In genomic region chr22:21963790-21964211, GRCh38 we compare ENCODE assay signal across 19 cellular contexts. TPM values are rescaled to one million over a fixed set of nuclear protein-coding genes. Genes with fewer than 3 reads are reported as not detected.
DNase-seq lines count a peak whose midpoint lies in the region; ATAC-seq and TF ChIP-seq lines count a peak whose summit lies in the region.
"Had no signal": no experiment of that assay in that cellular context is flagged by ENCODE, and none has a peak within 500 bp of the region (broad histone marks: within the 10 kb centered on the region; RNA-seq: fewer than 3 reads in every experiment).

No MANE protein-coding gene starts in this region.

- H3K9ac ChIP-seq in endodermal cell (ENCODE audit: extremely low read depth, low read length, poor library complexity, severe bottlenecking): no peak overlapping the region
- H3K9ac ChIP-seq: BLaER1 had no signal

- TF ChIP-seq POLR2A in adrenal gland (IDR thresholded peaks at IDR 0.05): no peak

- H3K9me3 ChIP-seq in adrenal gland (replicated peaks in 1 of 3) (no peaks in the 10 kb centered on the region), endodermal cell (ENCODE audit: control insufficient read depth, low read length) (no peaks in the 10 kb centered on the region), osteoblast (ENCODE audit: low read depth, low read length) (no peaks in the 10 kb centered on the region)
- H3K9me3 ChIP-seq: BLaER1, Caco-2, HAP-1 had no signal

- H3K27me3 Mint-ChIP-seq in endodermal cell (ENCODE audit: insufficient read depth): no peaks in the 10 kb centered on the region
- H3K27me3 Mint-ChIP-seq: B cell; CD4-positive, CD25-positive, alpha-beta regulatory T cell had no signal

- H3K36me3 ChIP-seq in adrenal gland (replicated peaks in 1 of 2) (peaks cover 0 to 66% of the 10 kb centered on the region in 2 donors), endodermal cell (ENCODE audit: control insufficient read depth, insufficient read depth, low read length) (peaks cover 77% of the 10 kb centered on the region), osteoblast (ENCODE audit: insufficient read depth, low read length) (peaks cover 91% of the 10 kb centered on the region)

- H4K20me1 ChIP-seq in osteoblast (ENCODE audit: insufficient read depth, low read length): peaks cover 3% of the 10 kb centered on the region

- 78 to 88% (median 83%) methylated on average over 8 to 19 of the region's 19 CpGs for WGBS in adrenal gland, 4 donors
- WGBS in endodermal cell (ENCODE audit: insufficient coverage in 1 of 2, insufficient read length in 1 of 2), 2 experiments: 95 to 96% methylated on average over 14 to 19 of the region's 19 CpGs

- DNase-seq in adrenal gland (peak in 5 of 7 donors; percentile 56 to 74 (median 71)), endodermal cell (peak; percentile 38), osteoblast (ENCODE audit: insufficient read length, low spot score, missing footprints) (peak; percentile 60), NCI-H1436 (lab: John Stamatoyannopoulos, UW) (no peak), NCI-H2081 (lab: John Stamatoyannopoulos, UW) (no peak)
- DNase-seq: Caco-2; CD4-positive, CD25-positive, alpha-beta regulatory T cell; CD8-positive, alpha-beta T cell; DMS153; DND-41; GOT3; HFFc6 had no signal

- no peak overlapping the region for H3K4me2 ChIP-seq in osteoblast (ENCODE audit: insufficient read depth, low read length)
- H3K4me2 ChIP-seq: BLaER1 had no signal

- no peak overlapping the region for H2AFZ ChIP-seq in osteoblast (ENCODE audit: low read length)

- intact Hi-C loops in adrenal gland (cut with DNase I): no loop called here

- no peak for ATAC-seq in HG03354 (IDR thresholded peaks at IDR 0.05; ENCODE audit: poor library complexity, severe bottlenecking, unreplicated experiment)
- ATAC-seq: CD8-positive, alpha-beta T cell; GM12878 had no signal

- peaks cover 76% of the 10 kb centered on the region for H3K36me3 Mint-ChIP-seq in endodermal cell (ENCODE audit: low read depth)

- H3K27me3 ChIP-seq in adrenal gland (no peaks in the 10 kb centered on the region), endodermal cell (ENCODE audit: control insufficient read depth, insufficient read depth, low read length, poor library complexity, severe bottlenecking) (no peaks in the 10 kb centered on the region), osteoblast (ENCODE audit: insufficient read depth, low read length) (no peaks in the 10 kb centered on the region)
- H3K27me3 ChIP-seq: BLaER1 had no signal

- H3K4me1 ChIP-seq in adrenal gland (replicated peaks in 1 of 2): peaks cover 19 to 21% of the 10 kb centered on the region in 2 donors
- H3K4me1 ChIP-seq in endodermal cell (ENCODE audit: control insufficient read depth, insufficient read depth, low read length): no peaks in the 10 kb centered on the region
- peaks cover 3% of the 10 kb centered on the region for H3K4me1 ChIP-seq in osteoblast (ENCODE audit: insufficient read depth, low read length)
- H3K4me1 ChIP-seq: BLaER1, Caco-2, HAP-1 had no signal

- H3K4me1 Mint-ChIP-seq in endodermal cell: no peaks in the 10 kb centered on the region
- H3K4me1 Mint-ChIP-seq: B cell; CD4-positive, CD25-positive, alpha-beta regulatory T cell had no signal

- peaks cover 3% of the 10 kb centered on the region for H3K9me3 Mint-ChIP-seq in endodermal cell
- H3K9me3 Mint-ChIP-seq: CD4-positive, CD25-positive, alpha-beta regulatory T cell; CD8-positive, alpha-beta T cell; HFFc6 had no signal

- TF ChIP-seq CTCF in adrenal gland (IDR thresholded peaks at IDR 0.05) (no peak), endodermal cell (conservative IDR thresholded peaks at IDR 0.05) (no peak), osteoblast (IDR thresholded peaks at IDR 0.05; ENCODE audit: extremely low read depth, low read depth, low read length) (no peak)

- H3K79me2 ChIP-seq in osteoblast (ENCODE audit: insufficient read depth, low read length): no peaks in the 10 kb centered on the region

- no peak overlapping the region for H3K27ac Mint-ChIP-seq in endodermal cell
- H3K27ac Mint-ChIP-seq: B cell; CD4-positive, CD25-positive, alpha-beta regulatory T cell; CD8-positive, alpha-beta T cell; HFFc6 had no signal

- no peak overlapping the region for H3K4me3 ChIP-seq in adrenal gland
- no peak overlapping the region for H3K4me3 ChIP-seq in endodermal cell (ENCODE audit: low read length)
- no peak overlapping the region for H3K4me3 ChIP-seq in osteoblast (ENCODE audit: insufficient read depth, low read length)
- H3K4me3 ChIP-seq: BLaER1, GM12878, HAP-1 had no signal

- H3K27ac ChIP-seq in adrenal gland (no peak overlapping the region), endodermal cell (ENCODE audit: low read depth, low read length) (no peak overlapping the region), osteoblast (ENCODE audit: low read depth, low read length) (no peak overlapping the region)
- H3K27ac ChIP-seq: 22Rv1, BLaER1, C4-2B had no signal

- H3K4me3 Mint-ChIP-seq in endodermal cell: no peak overlapping the region
- H3K4me3 Mint-ChIP-seq: B cell; CD8-positive, alpha-beta T cell; HFFc6 had no signal

RNA-seq across cellular contexts. Expression of gene PPM1F, which starts 11.2 kb away (rescaled TPM):
- total RNA-seq in adrenal gland: 10 to 100 TPM; 38.8 to 60.6 (median 45.5) TPM
- 10 to 100 TPM in 2 of 3 donors, 1 to 10 TPM in 1; 9.9 to 29.2 (median 20.1) TPM for polyA plus RNA-seq in adrenal gland
- 10 to 100 TPM; 37.6 to 49.2 TPM for total RNA-seq in endodermal cell
- 20.3 TPM for polyA plus RNA-seq in endodermal cell (2013, experiment 1 of 2)
- 18.3 TPM for polyA plus RNA-seq in endodermal cell (2013, experiment 2 of 2)
- 22.8 and 24.5 TPM in 2 replicates for total RNA-seq in osteoblast

RNA-seq across cellular contexts. Expression of gene TOP3B, which starts 18.8 kb away (rescaled TPM):
- total RNA-seq in adrenal gland (10 to 100 TPM; 15.3 to 31.0 (median 24.5) TPM), endodermal cell (10 to 100 TPM; 68.8 to 71.9 TPM), osteoblast (27.9 and 33.6 TPM in 2 replicates)
- 10 to 100 TPM in 2 of 3 donors, 1 to 10 TPM in 1; 8.5 to 31.8 (median 18.6) TPM for polyA plus RNA-seq in adrenal gland
- 61.4 TPM for polyA plus RNA-seq in endodermal cell (2013, experiment 1 of 2)
- 49.3 TPM for polyA plus RNA-seq in endodermal cell (2013, experiment 2 of 2)

Comparison
In these comparisons a context has a peak if more than half of its experiments do, and no peak if none do; other contexts are left out.
1. DNase-seq: peak in adrenal gland (5 of 7), endodermal cell (single experiment) and osteoblast (single experiment); none in NCI-H1436 (single experiment) and NCI-H2081 (0 of 2).